ENCODE assay signal across 12 cellular contexts in genomic region chr1:26783646-26784022, GRCh38. TPM values are rescaled to one million over a fixed set of nuclear protein-coding genes. Genes with fewer than 3 reads are reported as not detected.
DNase-seq lines count a peak whose midpoint lies in the region; ATAC-seq, FAIRE-seq and TF ChIP-seq lines count a peak whose summit lies in the region.
"Had no signal": no experiment of that assay in that cellular context is flagged by ENCODE, and none has a peak within 500 bp of the region (broad histone marks: within the 10 kb centered on the region; RNA-seq: fewer than 3 reads in every experiment).

No MANE protein-coding gene starts in this region.

- H3K4me3 ChIP-seq in cardiac muscle cell, result no peak overlapping the region
- H3K4me3 ChIP-seq in astrocyte (ENCODE audit: insufficient read depth, low read depth, low read length), result no peak overlapping the region
- H3K4me3 ChIP-seq in mucosa of rectum (ENCODE audit: low read length in 2 of 2), result peak overlapping the region in 1 of 2 donors; percentile 34
- no peak overlapping the region for H3K4me3 ChIP-seq in transverse colon
- H3K4me3 ChIP-seq: testis had no signal

- H3K9ac ChIP-seq in astrocyte (ENCODE audit: low read length), result no peak overlapping the region
- peak overlapping the region in 1 of 2 donors; percentile 18 for H3K9ac ChIP-seq in mucosa of rectum (ENCODE audit: low read depth in 1 of 2, low read length in 2 of 2)

- peaks cover 33% of the 10 kb centered on the region for H3K79me2 ChIP-seq in astrocyte (ENCODE audit: insufficient read depth, low read length)

- H3K36me3 Mint-ChIP-seq in astrocyte (ENCODE audit: low read depth, unreplicated experiment), result peaks cover 16% of the 10 kb centered on the region
- peaks cover 40% of the 10 kb centered on the region for H3K36me3 Mint-ChIP-seq in activated T-helper 1 cell treated with anti-CD3 and anti-CD28 coated beads, Interleukin-12 subunit alpha, Interleukin-12 subunit beta, Interleukin-2, Interleukin-4 antibody, amounts not matched to agents 30 ng/mL and 10 ng/mL and 1 ng/mL, durations not matched to agents 14 hours and 24 hours and 36 hours (ENCODE audit: low read depth)

- H3K27me3 ChIP-seq in cardiac muscle cell (no peaks in the 10 kb centered on the region), astrocyte (ENCODE audit: insufficient read depth, low read length) (no peaks in the 10 kb centered on the region), mucosa of rectum (ENCODE audit: control insufficient read depth in 2 of 2, insufficient read depth in 2 of 2, low read length in 2 of 2) (no peaks in the 10 kb centered on the region), transverse colon (no peaks in the 10 kb centered on the region)
- H3K27me3 ChIP-seq: testis had no signal

- H3K4me1 Mint-ChIP-seq in astrocyte (ENCODE audit: low read depth, unreplicated experiment), result peaks cover 57% of the 10 kb centered on the region
- peaks cover 47% of the 10 kb centered on the region for H3K4me1 Mint-ChIP-seq in activated T-helper 1 cell treated with anti-CD3 and anti-CD28 coated beads, Interleukin-12 subunit alpha, Interleukin-12 subunit beta, Interleukin-2, Interleukin-4 antibody, amounts not matched to agents 30 ng/mL and 10 ng/mL and 1 ng/mL, durations not matched to agents 14 hours and 24 hours and 36 hours (ENCODE audit: low read depth)

- no peak overlapping the region for H2AFZ ChIP-seq in astrocyte (ENCODE audit: low read depth, low read length)

- in situ Hi-C loops in transverse colon (cut with MboI; ENCODE audit: low pct_ligation_motif_present in 1 of 4, low pct_unique_long_range_greater_than_20kb in 1 of 4, low sequenced_read_pairs in 3 of 4), result loop anchor here (10.0 to 25.0 kb wide), 2 partner anchors 89 to 96 kb away; partner anchors contain the start of gene ARID1A (in 4 of the 4)

- peak overlapping the region; percentile 6 for H3K4me2 ChIP-seq in astrocyte (ENCODE audit: low read length)

- DNase-seq in cardiac muscle cell (ENCODE audit: low read depth in 1 of 2, low spot score in 1 of 2), result no peak
- DNase-seq in cardiac septum (ENCODE audit: low spot score), result no peak
- DNase-seq in astrocyte (ENCODE audit: low read depth), result no peak
- no peak for DNase-seq in transverse colon
- no peak for DNase-seq in activated T-helper 1 cell treated with anti-CD3 and anti-CD28 coated beads, Interleukin-12 subunit alpha, Interleukin-12 subunit beta, Interleukin-2, Interleukin-4 antibody, amounts not matched to agents 30 ng/mL and 10 ng/mL and 1 ng/mL, durations not matched to agents 14 hours and 24 hours and 36 hours (ENCODE audit: low spot score)
- no peak for DNase-seq in AML-193 (lab: John Stamatoyannopoulos, UW)
- DNase-seq: NCI-H748 treated with DMSO at 0.1 percent for 48 hours had no signal

- WGBS in transverse colon (ENCODE audit: low coverage in 1 of 2), 2 donors, result 64 to 67% methylated on average over 2 to 5 of the region's 5 CpGs

- H3K9me3 ChIP-seq in cardiac muscle cell (ENCODE audit: low read depth) (no peaks in the 10 kb centered on the region), astrocyte (ENCODE audit: insufficient read depth, low read depth, low read length) (no peaks in the 10 kb centered on the region), mucosa of rectum (ENCODE audit: control insufficient read depth in 2 of 2, low read length in 2 of 2) (no peaks in the 10 kb centered on the region), transverse colon (no peaks in the 10 kb centered on the region)
- H3K9me3 ChIP-seq: testis had no signal

- TF ChIP-seq CTCF in cardiac muscle cell (IDR thresholded peaks at IDR 0.05; ENCODE audit: low read depth, low read length) (no peak), astrocyte (IDR thresholded peaks at IDR 0.05; ENCODE audit: insufficient read depth, low read depth, low read length) (no peak), transverse colon (IDR thresholded peaks at IDR 0.05) (no peak)

- no peak for TF ChIP-seq POLR2A in transverse colon (IDR thresholded peaks at IDR 0.05)

- no peak overlapping the region for H3K27ac Mint-ChIP-seq in astrocyte (ENCODE audit: unreplicated experiment)
- H3K27ac Mint-ChIP-seq in activated T-helper 1 cell treated with anti-CD3 and anti-CD28 coated beads, Interleukin-12 subunit alpha, Interleukin-12 subunit beta, Interleukin-2, Interleukin-4 antibody, amounts not matched to agents 30 ng/mL and 10 ng/mL and 1 ng/mL, durations not matched to agents 14 hours and 24 hours and 36 hours, result no peak overlapping the region

- intact Hi-C loops in cardiac septum (cut with DNase I) (loop anchor here (5.0 kb wide), 1 partner anchor 41 kb away; no protein-coding TSS in a partner anchor), transverse colon (cut with DNase I; ENCODE audit: low total_unique reads) (no loop called here)
- intact Hi-C loops in activated T-helper 1 cell treated with anti-CD3 and anti-CD28 coated beads, Interleukin-12 subunit alpha, Interleukin-12 subunit beta, Interleukin-2, Interleukin-4 antibody, amounts not matched to agents 30 ng/mL and 10 ng/mL and 1 ng/mL, durations not matched to agents 14 hours and 24 hours and 36 hours (cut with micrococcal nuclease), result no loop called here

- no peaks in the 10 kb centered on the region for H3K27me3 Mint-ChIP-seq in astrocyte (ENCODE audit: low read depth, unreplicated experiment)
- H3K27me3 Mint-ChIP-seq in activated T-helper 1 cell treated with anti-CD3 and anti-CD28 coated beads, Interleukin-12 subunit alpha, Interleukin-12 subunit beta, Interleukin-2, Interleukin-4 antibody, amounts not matched to agents 30 ng/mL and 10 ng/mL and 1 ng/mL, durations not matched to agents 14 hours and 24 hours and 36 hours (ENCODE audit: insufficient read depth), result peaks cover 1% of the 10 kb centered on the region
- H3K27me3 Mint-ChIP-seq: central memory CD8-positive, alpha-beta T cell had no signal

- ATAC-seq in HG03045 (IDR thresholded peaks at IDR 0.05; ENCODE audit: unreplicated experiment), result no peak

- peaks cover 16% of the 10 kb centered on the region for H4K20me1 ChIP-seq in astrocyte (ENCODE audit: insufficient read depth, low read length)

- TF ChIP-seq EP300 in transverse colon (IDR thresholded peaks at IDR 0.05; ENCODE audit: low read depth), result no peak

- H3K36me3 ChIP-seq in cardiac muscle cell, result peaks cover 27% of the 10 kb centered on the region
- H3K36me3 ChIP-seq in astrocyte (ENCODE audit: insufficient read depth, low read length), result peaks cover 38% of the 10 kb centered on the region
- peaks cover 28 to 29% of the 10 kb centered on the region in 2 donors for H3K36me3 ChIP-seq in mucosa of rectum (ENCODE audit: control insufficient read depth in 2 of 2, insufficient read depth in 2 of 2, low read length in 2 of 2)
- peaks cover 0 to 22% (median 9%) of the 10 kb centered on the region in 4 donors for H3K36me3 ChIP-seq in transverse colon

- H3K27ac ChIP-seq in cardiac muscle cell (peak overlapping the region; percentile 98), astrocyte (ENCODE audit: low read depth, low read length) (peak overlapping the region; percentile 16), mucosa of rectum (ENCODE audit: low read depth in 2 of 2, low read length in 2 of 2) (peak overlapping the region; percentile 55 to 66), transverse colon (peak overlapping the region; percentile 98 to 99 (median 98))

- H3K9me3 Mint-ChIP-seq in astrocyte (ENCODE audit: unreplicated experiment), result no peaks in the 10 kb centered on the region
- no peaks in the 10 kb centered on the region for H3K9me3 Mint-ChIP-seq in activated T-helper 1 cell treated with anti-CD3 and anti-CD28 coated beads, Interleukin-12 subunit alpha, Interleukin-12 subunit beta, Interleukin-2, Interleukin-4 antibody, amounts not matched to agents 30 ng/mL and 10 ng/mL and 1 ng/mL, durations not matched to agents 14 hours and 24 hours and 36 hours
- H3K9me3 Mint-ChIP-seq: central memory CD8-positive, alpha-beta T cell; T-helper 1 cell treated with Interleukin-12 subunit alpha and Interleukin-12 subunit beta and Interleukin-4 antibody, amounts not matched to agents 30 μg/mL and 1 μg/mL, for 36 hours had no signal

- peak overlapping the region; percentile 5 for H3K4me3 Mint-ChIP-seq in astrocyte (ENCODE audit: unreplicated experiment)
- no peak overlapping the region for H3K4me3 Mint-ChIP-seq in activated T-helper 1 cell treated with anti-CD3 and anti-CD28 coated beads, Interleukin-12 subunit alpha, Interleukin-12 subunit beta, Interleukin-2, Interleukin-4 antibody, amounts not matched to agents 30 ng/mL and 10 ng/mL and 1 ng/mL, durations not matched to agents 14 hours and 24 hours and 36 hours
- H3K4me3 Mint-ChIP-seq: central memory CD8-positive, alpha-beta T cell; T-helper 1 cell treated with Interleukin-12 subunit alpha and Interleukin-12 subunit beta and Interleukin-4 antibody, amounts not matched to agents 30 μg/mL and 1 μg/mL, for 36 hours had no signal

- H3K4me1 ChIP-seq in cardiac muscle cell (ENCODE audit: low read depth) (peaks cover 37% of the 10 kb centered on the region), astrocyte (ENCODE audit: insufficient read depth, low read length) (peaks cover 43% of the 10 kb centered on the region), mucosa of rectum (ENCODE audit: control insufficient read depth in 2 of 2, insufficient read depth in 2 of 2, low read length in 2 of 2) (peaks cover 43% of the 10 kb centered on the region in 2 donors), transverse colon (peaks cover 17 to 64% (median 50%) of the 10 kb centered on the region in 4 donors)

- no peak for FAIRE-seq in astrocyte (lab: Jason Lieb, UNC)

RNA-seq across cellular contexts. Expression of gene PIGV, which starts 4.1 kb away (rescaled TPM):
- total RNA-seq in cardiac muscle cell, result 8.5 and 13.7 TPM in 2 replicates
- 11.7 and 12.4 TPM in 2 replicates for polyA plus RNA-seq in cardiac muscle cell
- 3.9 TPM for total RNA-seq in cardiac septum
- total RNA-seq in astrocyte, result 7.9 and 10.6 TPM in 2 replicates
- 10 to 100 TPM; 16.1 to 32.2 (median 24.2) TPM for total RNA-seq in transverse colon
- 18.5 and 22.6 TPM in 2 replicates for total RNA-seq in activated T-helper 1 cell treated with anti-CD3 and anti-CD28 coated beads, Interleukin-12 subunit alpha, Interleukin-12 subunit beta, Interleukin-2, Interleukin-4 antibody, amounts not matched to agents 30 ng/mL and 10 ng/mL and 1 ng/mL, durations not matched to agents 14 hours and 24 hours and 36 hours

RNA-seq across cellular contexts. Expression of gene ZDHHC18, which starts 42.9 kb away (rescaled TPM):
- total RNA-seq in cardiac muscle cell (16.2 and 16.6 TPM in 2 replicates), cardiac septum (13.0 TPM), astrocyte (22.3 and 22.6 TPM in 2 replicates), transverse colon (10 to 100 TPM in 3 of 4 donors, 1 to 10 TPM in 1; 4.4 to 37.3 (median 28.0) TPM)
- 16.1 and 16.6 TPM in 2 replicates for polyA plus RNA-seq in cardiac muscle cell
- 87.3 and 94.4 TPM in 2 replicates for total RNA-seq in activated T-helper 1 cell treated with anti-CD3 and anti-CD28 coated beads, Interleukin-12 subunit alpha, Interleukin-12 subunit beta, Interleukin-2, Interleukin-4 antibody, amounts not matched to agents 30 ng/mL and 10 ng/mL and 1 ng/mL, durations not matched to agents 14 hours and 24 hours and 36 hours

Comparison
In these comparisons a context has a peak if more than half of its experiments do, and no peak if none do; other contexts are left out.
1. H3K27ac ChIP-seq: peak in every context shown above with its lines; median percentile 98 in transverse colon; 98 in cardiac muscle cell; 60 in mucosa of rectum; 16 in astrocyte.